Comparison of ENCODE assay signal across 30 cellular contexts in the genomic region with DNA sequence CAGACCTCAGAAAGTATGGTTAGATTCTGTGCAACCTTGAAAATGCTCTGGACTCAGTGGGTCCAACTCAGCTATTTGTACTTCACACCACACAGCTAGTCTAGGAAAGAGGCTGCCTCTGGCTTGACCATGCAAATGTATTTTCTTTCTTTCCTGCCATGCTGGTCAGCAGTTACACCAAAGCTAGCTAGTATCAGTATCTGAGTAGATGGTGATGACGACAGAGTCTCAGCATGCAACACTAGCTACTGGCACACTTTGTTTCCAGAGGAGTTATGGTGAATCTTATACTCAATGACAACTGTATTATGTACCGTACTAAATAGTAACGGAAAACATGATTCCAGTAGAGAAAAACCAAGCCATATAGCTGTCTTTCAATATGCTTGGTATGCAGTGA.
"Had no signal": no experiment of that assay in that cellular context is flagged by ENCODE, and none has a peak within 500 bp of the region (broad histone marks: within the 10 kb centered on the region; RNA-seq: fewer than 3 reads in every experiment).

No MANE protein-coding gene starts in this region.

- H3K9me3 ChIP-seq: neutrophil, pancreas, prostate gland, spleen, suprapubic skin, testis, tibial artery, transverse colon, upper lobe of right lung, uterus had no signal

- ATAC-seq: naive thymus-derived CD8-positive, alpha-beta T cell; natural killer cell treated with Interleukin-12 subunit alpha and Interleukin-12 subunit beta and Interleukin-15 and Interleukin-18, amount 100 ng/mL, for 72 hours; pancreas; right cardiac atrium; sciatic nerve; stimulated activated memory B cell treated with anti-CD40 and anti-IgM and Interleukin-4, amounts not matched to agents 10 μg/mL and 1 μg/mL and 100 μg/mL, for 72 hours; stimulated activated naive CD8-positive, alpha-beta T cell treated with anti-CD3 and anti-CD28 coated beads, Interleukin-15, amount 100 ng/mL, for 72 hours; stimulated activated naive CD8-positive, alpha-beta T cell treated with anti-CD3 and anti-CD28 coated beads, Interleukin-15, Interleukin-2, amounts not matched to agents 100 U/mL and 50 U/mL, for 24 hours; upper lobe of right lung had no signal

- DNase-seq: naive thymus-derived CD8-positive, alpha-beta T cell; nephron progenitor cell; nucleus accumbens; pancreas; right cardiac atrium; spleen; stimulated activated CD4-positive, alpha-beta T cell treated with anti-CD3 and anti-CD28 coated beads, Interleukin-12 subunit alpha, Interleukin-12 subunit beta, amount 100 ng/mL, for 4 hours; stimulated activated CD4-positive, alpha-beta T cell treated with anti-CD3 and anti-CD28 coated beads, Interleukin-1b, Interleukin-23, amount 100 ng/mL, for 48 hours; stimulated activated CD4-positive, alpha-beta T cell treated with anti-CD3 and anti-CD28 coated beads, Interleukin-4, amount 100 ng/mL, for 1 hour; stimulated activated CD4-positive, alpha-beta T cell treated with anti-CD3 and anti-CD28 coated beads, Interleukin-4, amount 100 ng/mL, for 4 hours; stimulated activated CD8-positive, alpha-beta memory T cell treated with anti-CD3 and anti-CD28 coated beads, Interleukin-4, amount 100 ng/mL, for 48 hours; stimulated activated naive CD4-positive, alpha-beta T cell; stimulated activated naive CD8-positive, alpha-beta T cell treated with anti-CD3 and anti-CD28 coated beads, Interleukin-15, amount 100 ng/mL, for 72 hours; stimulated activated naive CD8-positive, alpha-beta T cell treated with anti-CD3 and anti-CD28 coated beads, Interleukin-15, Interleukin-2, amounts not matched to agents 100 U/mL and 50 U/mL, for 24 hours; substantia nigra; testis; tibial artery; transverse colon; upper lobe of right lung; uterus had no signal

- H3K4me3 Mint-ChIP-seq: naive thymus-derived CD8-positive, alpha-beta T cell; natural killer cell treated with Interleukin-12 subunit alpha and Interleukin-12 subunit beta and Interleukin-15 and Interleukin-18, amount 100 ng/mL, for 72 hours; nephron progenitor cell; neural crest cell; stimulated activated memory B cell treated with anti-CD40 and anti-IgM and Interleukin-4, amounts not matched to agents 10 μg/mL and 1 μg/mL and 100 μg/mL, for 72 hours; stimulated activated naive CD8-positive, alpha-beta T cell treated with anti-CD3 and anti-CD28 coated beads, Interleukin-15, amount 100 ng/mL, for 72 hours; type B pancreatic cell had no signal

- H3K4me1 Mint-ChIP-seq: stimulated activated memory B cell treated with anti-CD40 and anti-IgM and Interleukin-4, amounts not matched to agents 10 μg/mL and 1 μg/mL and 100 μg/mL, for 72 hours; stimulated activated naive CD8-positive, alpha-beta T cell treated with anti-CD3 and anti-CD28 coated beads, Interleukin-15, amount 100 ng/mL, for 72 hours had no signal

- H3K4me3 ChIP-seq: pancreas, prostate gland, skin epidermis, smooth muscle cell, spleen, suprapubic skin, testis, tibial artery, transverse colon, upper lobe of right lung, uterus had no signal

- H3K9me3 Mint-ChIP-seq: natural killer cell treated with Interleukin-12 subunit alpha and Interleukin-12 subunit beta and Interleukin-15 and Interleukin-18, amount 100 ng/mL, for 72 hours; nephron progenitor cell; neural crest cell; stimulated activated naive CD8-positive, alpha-beta T cell treated with anti-CD3 and anti-CD28 coated beads, Interleukin-15, amount 100 ng/mL, for 72 hours had no signal

- H3K4me1 ChIP-seq: prostate gland, spleen, suprapubic skin, testis, tibial artery, transverse colon, upper lobe of right lung, uterus had no signal

- H3K27ac ChIP-seq: neutrophil, pancreas, prostate gland, skin epidermis, spleen, suprapubic skin, testis, tibial artery, transverse colon, upper lobe of right lung, uterus had no signal

- H3K27me3 Mint-ChIP-seq: naive thymus-derived CD8-positive, alpha-beta T cell; natural killer cell treated with Interleukin-12 subunit alpha and Interleukin-12 subunit beta and Interleukin-15 and Interleukin-18, amount 100 ng/mL, for 72 hours; stimulated activated memory B cell treated with anti-CD40 and anti-IgM and Interleukin-4, amounts not matched to agents 10 μg/mL and 1 μg/mL and 100 μg/mL, for 72 hours; stimulated activated naive CD8-positive, alpha-beta T cell treated with anti-CD3 and anti-CD28 coated beads, Interleukin-15, amount 100 ng/mL, for 72 hours; type B pancreatic cell had no signal

- H3K4me2 ChIP-seq: smooth muscle cell had no signal

- H3K27ac Mint-ChIP-seq: naive thymus-derived CD8-positive, alpha-beta T cell; natural killer cell treated with Interleukin-12 subunit alpha and Interleukin-12 subunit beta and Interleukin-15 and Interleukin-18, amount 100 ng/mL, for 72 hours; nephron progenitor cell; stimulated activated memory B cell treated with anti-CD40 and anti-IgM and Interleukin-4, amounts not matched to agents 10 μg/mL and 1 μg/mL and 100 μg/mL, for 72 hours; stimulated activated naive CD8-positive, alpha-beta T cell treated with anti-CD3 and anti-CD28 coated beads, Interleukin-15, amount 100 ng/mL, for 72 hours; type B pancreatic cell had no signal

- H3K36me3 ChIP-seq: prostate gland, uterus had no signal

- FAIRE-seq: pancreas had no signal

- H3K27me3 ChIP-seq: neutrophil, pancreas, spleen, suprapubic skin, testis, tibial artery, transverse colon, upper lobe of right lung, uterus had no signal
